Comparison of ENCODE assay signal across 16 cellular contexts in genomic region chr14:79542121-79542520, GRCh38.
"Had no signal": no experiment of that assay in that cellular context is flagged by ENCODE, and none has a peak within 500 bp of the region (broad histone marks: within the 10 kb centered on the region; RNA-seq: fewer than 3 reads in every experiment).

No MANE protein-coding gene starts in this region.

- H3K36me3 ChIP-seq: left ventricle myocardium inferior had no signal

- ATAC-seq: activated CD8-positive, alpha-beta memory T cell treated with anti-CD3 and anti-CD28 coated beads, Interleukin-2, amount 10 ng/mL, durations not matched to agents 7 days and 5 days; body of pancreas; effector memory CD8-positive, alpha-beta T cell; mucosa of descending colon; naive thymus-derived CD4-positive, alpha-beta T cell; stimulated activated effector memory CD8-positive, alpha-beta T cell treated with anti-CD3 and anti-CD28 coated beads, Interleukin-12 subunit alpha, Interleukin-12 subunit beta, amount 100 ng/mL, for 72 hours had no signal

- H3K4me1 Mint-ChIP-seq: activated CD8-positive, alpha-beta memory T cell treated with anti-CD3 and anti-CD28 coated beads, Interleukin-2, amount 10 ng/mL, durations not matched to agents 7 days and 5 days; activated naive CD4-positive, alpha-beta T cell treated with anti-CD3 and anti-CD28 coated beads, Interleukin-2, amount 10 ng/mL, durations not matched to agents 7 days and 5 days; central memory CD8-positive, alpha-beta T cell; naive thymus-derived CD4-positive, alpha-beta T cell; stimulated activated effector memory CD8-positive, alpha-beta T cell treated with anti-CD3 and anti-CD28 coated beads, Interleukin-12 subunit alpha, Interleukin-12 subunit beta, amount 100 ng/mL, for 72 hours had no signal

- H3K27me3 ChIP-seq: body of pancreas had no signal

- H3K4me3 ChIP-seq: body of pancreas, left ventricle myocardium inferior, mucosa of descending colon had no signal

- H3K9me3 ChIP-seq: body of pancreas, mucosa of descending colon had no signal

- H3K36me3 Mint-ChIP-seq: activated CD8-positive, alpha-beta memory T cell treated with anti-CD3 and anti-CD28 coated beads, Interleukin-2, amount 10 ng/mL, durations not matched to agents 7 days and 5 days; activated naive CD4-positive, alpha-beta T cell treated with anti-CD3 and anti-CD28 coated beads, Interleukin-2, amount 10 ng/mL, durations not matched to agents 7 days and 5 days; naive thymus-derived CD4-positive, alpha-beta T cell; stimulated activated effector memory CD8-positive, alpha-beta T cell treated with anti-CD3 and anti-CD28 coated beads, Interleukin-12 subunit alpha, Interleukin-12 subunit beta, amount 100 ng/mL, for 72 hours had no signal

- DNase-seq: activated CD4-positive, alpha-beta T cell treated with anti-CD3 and anti-CD28 coated beads for 1 hour; activated CD4-positive, alpha-beta T cell treated with anti-CD3 and anti-CD28 coated beads, Interleukin-2, amount 50 U/mL, for 4 hours; activated CD8-positive, alpha-beta memory T cell treated with anti-CD3 and anti-CD28 coated beads, Interleukin-2, amount 10 ng/mL, durations not matched to agents 7 days and 5 days; activated naive CD4-positive, alpha-beta T cell treated with anti-CD3 and anti-CD28 coated beads, Interleukin-2, amount 10 ng/mL, durations not matched to agents 7 days and 5 days; activated T-cell treated with anti-CD3 and anti-CD28 coated beads, Interleukin-2, amount 50 U/mL, for 1 hour; body of pancreas; dermis blood vessel endothelial cell; effector memory CD8-positive, alpha-beta T cell; hippocampal formation; left ventricle myocardium inferior; mucosa of descending colon; naive thymus-derived CD4-positive, alpha-beta T cell; posterior cingulate gyrus; retina had no signal

- H3K4me3 Mint-ChIP-seq: activated CD8-positive, alpha-beta memory T cell treated with anti-CD3 and anti-CD28 coated beads, Interleukin-2, amount 10 ng/mL, durations not matched to agents 7 days and 5 days; activated naive CD4-positive, alpha-beta T cell treated with anti-CD3 and anti-CD28 coated beads, Interleukin-2, amount 10 ng/mL, durations not matched to agents 7 days and 5 days; central memory CD8-positive, alpha-beta T cell; effector memory CD8-positive, alpha-beta T cell; naive thymus-derived CD4-positive, alpha-beta T cell; stimulated activated effector memory CD8-positive, alpha-beta T cell treated with anti-CD3 and anti-CD28 coated beads, Interleukin-12 subunit alpha, Interleukin-12 subunit beta, amount 100 ng/mL, for 72 hours had no signal

- H3K4me1 ChIP-seq: body of pancreas, left ventricle myocardium inferior had no signal

- H3K27ac ChIP-seq: body of pancreas, left ventricle myocardium inferior had no signal

- H3K27me3 Mint-ChIP-seq: activated CD8-positive, alpha-beta memory T cell treated with anti-CD3 and anti-CD28 coated beads, Interleukin-2, amount 10 ng/mL, durations not matched to agents 7 days and 5 days; activated naive CD4-positive, alpha-beta T cell treated with anti-CD3 and anti-CD28 coated beads, Interleukin-2, amount 10 ng/mL, durations not matched to agents 7 days and 5 days; central memory CD8-positive, alpha-beta T cell; effector memory CD8-positive, alpha-beta T cell; naive thymus-derived CD4-positive, alpha-beta T cell had no signal

- H3K27ac Mint-ChIP-seq: activated CD8-positive, alpha-beta memory T cell treated with anti-CD3 and anti-CD28 coated beads, Interleukin-2, amount 10 ng/mL, durations not matched to agents 7 days and 5 days; activated naive CD4-positive, alpha-beta T cell treated with anti-CD3 and anti-CD28 coated beads, Interleukin-2, amount 10 ng/mL, durations not matched to agents 7 days and 5 days; effector memory CD8-positive, alpha-beta T cell; naive thymus-derived CD4-positive, alpha-beta T cell; stimulated activated effector memory CD8-positive, alpha-beta T cell treated with anti-CD3 and anti-CD28 coated beads, Interleukin-12 subunit alpha, Interleukin-12 subunit beta, amount 100 ng/mL, for 72 hours had no signal
